In genomic region chr9:127545196-127546124, GRCh38 we compare ENCODE assay signal across 10 cellular contexts.
DNase-seq lines count a peak whose midpoint lies in the region; FAIRE-seq lines count a peak whose summit lies in the region.
"Had no signal": no experiment of that assay in that cellular context is flagged by ENCODE, and none has a peak within 500 bp of the region (broad histone marks: within the 10 kb centered on the region; RNA-seq: fewer than 3 reads in every experiment).

No MANE protein-coding gene starts in this region.

- DNase-seq in NCI-H2107 (lab: John Stamatoyannopoulos, UW): peak; percentile 35
- DNase-seq in NCI-H2107 treated with DMSO at 0.1 percent for 48 hours (lab: John Stamatoyannopoulos, UW; ENCODE audit: unreplicated experiment): no peak
- peak; percentile 99 for DNase-seq in RCC 7860 (ENCODE audit: low spot score)
- DNase-seq in fibroblast of peridontal ligament (ENCODE audit: extremely low read depth): peak; percentile 57
- DNase-seq in pons (ENCODE audit: low spot score): peak; percentile 86
- DNase-seq in activated CD4-positive, alpha-beta T cell treated with anti-CD3 and anti-CD28 coated beads, Interleukin-2, amount 50 U/mL, for 4 hours: no peak
- no peak for DNase-seq in HTR-8/SVneo (ENCODE audit: insufficient read length, low spot score)
- no peak for DNase-seq in stimulated activated CD8-positive, alpha-beta memory T cell treated with anti-CD3 and anti-CD28 coated beads, Interleukin-4, amount 100 ng/mL, for 48 hours
- DNase-seq: activated B cell treated with CpG ODN at 0.5 μM for 24 hours; CD4-positive, CD25-positive, alpha-beta regulatory T cell had no signal

- FAIRE-seq in RCC 7860 (lab: Jason Lieb, UNC): peak; percentile 98
- no peak for FAIRE-seq in HTR-8/SVneo (lab: Jason Lieb, UNC)

Comparison
In these comparisons a context has a peak if more than half of its experiments do, and no peak if none do; other contexts are left out.
1. DNase-seq: peak in NCI-H2107 (single experiment), RCC 7860 (single experiment), fibroblast of peridontal ligament (single experiment) and pons (single experiment); none in NCI-H2107 treated with DMSO at 0.1 percent for 48 hours (single experiment), activated CD4-positive, alpha-beta T cell treated with anti-CD3 and anti-CD28 coated beads, Interleukin-2, amount 50 U/mL, for 4 hours (0 of 2), HTR-8/SVneo (single experiment) and stimulated activated CD8-positive, alpha-beta memory T cell treated with anti-CD3 and anti-CD28 coated beads, Interleukin-4, amount 100 ng/mL, for 48 hours (single experiment).